ENCODE assay signal across 15 cellular contexts in the genomic region with DNA sequence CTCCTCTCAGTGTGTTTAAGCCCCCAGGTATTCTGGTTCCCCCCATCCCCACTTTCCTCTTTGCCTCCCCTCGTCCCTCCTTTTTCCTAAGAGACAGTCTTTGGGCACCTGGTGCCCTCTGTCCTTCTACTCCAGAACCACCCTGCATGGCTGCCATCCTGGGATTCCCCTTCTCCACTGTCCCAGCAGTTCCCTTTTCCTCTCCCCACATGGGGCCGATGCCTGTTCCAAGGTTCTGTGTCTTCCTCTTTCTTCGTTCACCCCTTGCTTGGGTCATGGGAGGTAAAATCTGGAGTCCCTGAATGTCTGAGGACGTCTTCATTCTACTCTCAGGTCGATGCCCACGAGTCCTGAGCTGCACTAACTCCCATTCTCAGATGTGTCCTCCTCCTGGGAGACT.
DNase-seq lines count a peak whose midpoint lies in the region; ATAC-seq and TF ChIP-seq lines count a peak whose summit lies in the region.
"Had no signal": no experiment of that assay in that cellular context is flagged by ENCODE, and none has a peak within 500 bp of the region (broad histone marks: within the 10 kb centered on the region; RNA-seq: fewer than 3 reads in every experiment).

No MANE protein-coding gene starts in this region.

- no peak overlapping the region for H3K4me3 ChIP-seq in CD4-positive, CD25-positive, alpha-beta regulatory T cell (ENCODE audit: low read depth, low read length)
- no peak overlapping the region for H3K4me3 ChIP-seq in upper lobe of right lung

- H3K4me1 Mint-ChIP-seq in CD4-positive, CD25-positive, alpha-beta regulatory T cell = peaks cover 0 to 9% (median 5%) of the 10 kb centered on the region in 4 donors
- H3K4me1 Mint-ChIP-seq in activated B cell treated with CpG ODN at 0.5 μM for 24 hours (no peaks in the 10 kb centered on the region), naive B cell (peaks cover 13 to 15% (median 13%) of the 10 kb centered on the region in 3 donors)
- H3K4me1 Mint-ChIP-seq: B cell had no signal

- intact Hi-C loops in activated B cell treated with CpG ODN at 0.5 μM for 24 hours (cut with micrococcal nuclease) (no loop called here), upper lobe of right lung (cut with DNase I) (no loop called here)

- H3K4me3 Mint-ChIP-seq in CD4-positive, CD25-positive, alpha-beta regulatory T cell = no peak overlapping the region
- H3K4me3 Mint-ChIP-seq in activated B cell treated with CpG ODN at 0.5 μM for 24 hours = no peak overlapping the region
- no peak overlapping the region for H3K4me3 Mint-ChIP-seq in naive B cell
- H3K4me3 Mint-ChIP-seq: B cell; CD8-positive, alpha-beta T cell; H9 had no signal

- peaks cover 0 to 3% (median 0%) of the 10 kb centered on the region in 7 donors for H3K9me3 Mint-ChIP-seq in CD4-positive, CD25-positive, alpha-beta regulatory T cell
- H3K9me3 Mint-ChIP-seq in activated B cell treated with CpG ODN at 0.5 μM for 24 hours (peaks cover 4% of the 10 kb centered on the region), naive B cell (peaks cover 0 to 9% (median 4%) of the 10 kb centered on the region in 7 donors)
- H3K9me3 Mint-ChIP-seq: CD8-positive, alpha-beta T cell had no signal

- ATAC-seq in CD4-positive, CD25-positive, alpha-beta regulatory T cell (ENCODE audit: low read depth in 2 of 2) = no peak
- ATAC-seq in activated B cell treated with CpG ODN at 0.5 μM for 24 hours (ENCODE audit: low read depth) = no peak
- ATAC-seq in naive B cell (ENCODE audit: low read depth in 2 of 2) = no peak
- peak; percentile 62 for ATAC-seq in upper lobe of right lung
- no peak for ATAC-seq in GM21723 (IDR thresholded peaks at IDR 0.05; ENCODE audit: unreplicated experiment)
- ATAC-seq: CD8-positive, alpha-beta T cell had no signal

- POLR2A ChIA-PET in activated B cell treated with CpG ODN at 0.5 μM for 24 hours (lab: Charles Lee) = no interaction called here

- H3K27me3 ChIP-seq in CD4-positive, CD25-positive, alpha-beta regulatory T cell (ENCODE audit: control insufficient read depth, insufficient read depth, low read length) = no peaks in the 10 kb centered on the region
- H3K27me3 ChIP-seq in upper lobe of right lung = no peaks in the 10 kb centered on the region

- H3K27me3 Mint-ChIP-seq in CD4-positive, CD25-positive, alpha-beta regulatory T cell = no peaks in the 10 kb centered on the region
- H3K27me3 Mint-ChIP-seq in activated B cell treated with CpG ODN at 0.5 μM for 24 hours (no peaks in the 10 kb centered on the region), naive B cell (no peaks in the 10 kb centered on the region)
- H3K27me3 Mint-ChIP-seq: B cell had no signal

- H3K36me3 Mint-ChIP-seq in CD4-positive, CD25-positive, alpha-beta regulatory T cell = peaks cover 28% of the 10 kb centered on the region
- H3K36me3 Mint-ChIP-seq in activated B cell treated with CpG ODN at 0.5 μM for 24 hours (ENCODE audit: low read depth) (peaks cover 76% of the 10 kb centered on the region), naive B cell (peaks cover 43 to 52% of the 10 kb centered on the region in 2 donors)

- H3K9me3 ChIP-seq in CD4-positive, CD25-positive, alpha-beta regulatory T cell (ENCODE audit: control insufficient read depth in 2 of 2, low read length in 2 of 2) = no peaks in the 10 kb centered on the region
- H3K9me3 ChIP-seq in upper lobe of right lung = no peaks in the 10 kb centered on the region

- TF ChIP-seq CTCF in activated B cell treated with CpG ODN at 0.5 μM for 24 hours (IDR thresholded peaks at IDR 0.05) (no peak), upper lobe of right lung (IDR thresholded peaks at IDR 0.05) (no peak)

- no peak for DNase-seq in CD4-positive, CD25-positive, alpha-beta regulatory T cell
- DNase-seq in activated B cell treated with CpG ODN at 0.5 μM for 24 hours (no peak), naive B cell (no peak), upper lobe of right lung (no peak), MV-4-11 (lab: John Stamatoyannopoulos, UW) (no peak), foreskin melanocyte (no peak)
- DNase-seq: C1 segment of cervical spinal cord; CD8-positive, alpha-beta T cell; COR-L47; DND-41; GDM1; GOT3; H9 had no signal

- no peaks in the 10 kb centered on the region for H3K4me1 ChIP-seq in CD4-positive, CD25-positive, alpha-beta regulatory T cell (ENCODE audit: control insufficient read depth, insufficient read depth, low read length, poor library complexity, severe bottlenecking)
- H3K4me1 ChIP-seq in upper lobe of right lung = no peaks in the 10 kb centered on the region

- CTCF ChIA-PET in activated B cell treated with CpG ODN at 0.5 μM for 24 hours (lab: Charles Lee) = no interaction called here

- H3K36me3 ChIP-seq in CD4-positive, CD25-positive, alpha-beta regulatory T cell (ENCODE audit: control insufficient read depth, insufficient read depth, low read length) = peaks cover 4% of the 10 kb centered on the region
- H3K36me3 ChIP-seq in upper lobe of right lung = no peaks in the 10 kb centered on the region

- H3K27ac ChIP-seq in CD4-positive, CD25-positive, alpha-beta regulatory T cell (ENCODE audit: insufficient read depth, low read length, poor library complexity, severe bottlenecking) = no peak overlapping the region
- H3K27ac ChIP-seq in upper lobe of right lung = no peak overlapping the region

- H3K27ac Mint-ChIP-seq in CD4-positive, CD25-positive, alpha-beta regulatory T cell = peak overlapping the region in 2 of 3 donors; percentile 50 to 82
- H3K27ac Mint-ChIP-seq in activated B cell treated with CpG ODN at 0.5 μM for 24 hours (peak overlapping the region; percentile 15), naive B cell (peak overlapping the region in 4 of 6 donors; percentile 17 to 87 (median 46))
- H3K27ac Mint-ChIP-seq: CD8-positive, alpha-beta T cell; H9 had no signal

Comparison
In these comparisons a context has a peak if more than half of its experiments do, and no peak if none do; other contexts are left out.
1. H3K27ac Mint-ChIP-seq: peak in every context shown above with its lines; median percentile 66 in CD4-positive, CD25-positive, alpha-beta regulatory T cell; 46 in naive B cell; 15 in activated B cell treated with CpG ODN at 0.5 μM for 24 hours.